8 cellular contexts compared by ENCODE assay signal in the genomic region with DNA sequence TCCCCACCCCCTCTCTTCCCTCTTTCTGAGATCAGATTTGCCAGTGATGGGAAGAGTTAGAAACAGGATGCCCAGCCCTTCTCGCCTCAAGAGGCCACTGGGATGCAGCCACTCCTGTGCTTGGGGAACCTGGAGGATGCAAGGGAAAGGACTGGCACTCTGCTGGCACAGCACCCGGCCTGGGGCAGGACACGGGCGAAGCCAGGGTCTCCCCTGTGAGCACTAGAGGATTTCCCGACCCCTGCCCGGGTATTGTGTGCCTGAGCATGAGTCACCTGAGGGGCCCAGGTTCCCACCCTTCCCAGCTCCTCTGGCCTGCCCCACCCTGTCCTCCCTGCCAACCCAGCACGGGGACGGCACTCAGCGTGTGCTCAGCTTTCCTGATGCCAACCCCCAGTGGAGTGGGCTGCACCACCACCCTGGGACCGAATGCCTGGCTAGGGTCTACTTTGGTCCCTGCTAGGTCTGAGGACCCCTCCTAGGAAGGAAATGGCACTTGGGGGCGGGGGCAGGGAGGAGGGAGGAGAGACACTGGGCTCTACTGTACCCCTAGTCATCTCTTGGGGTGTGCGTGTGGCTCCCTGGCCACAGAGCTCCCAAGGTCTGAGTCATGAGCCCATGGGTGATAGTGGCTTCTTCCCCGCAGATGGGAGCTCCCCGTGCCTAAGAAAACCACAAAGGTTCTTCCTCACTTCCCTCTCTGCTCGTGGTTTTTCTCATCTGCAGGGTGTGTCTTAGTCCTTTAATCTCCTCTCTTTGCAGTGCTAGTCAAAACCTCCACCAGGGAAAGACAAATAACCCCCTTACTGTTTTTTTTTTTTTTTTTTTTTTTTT. TPM values are rescaled to one million over a fixed set of nuclear protein-coding genes. Genes with fewer than 3 reads are reported as not detected.
A peak's percentile ranks its signal among the peaks of the same experiment; 100 is the strongest.
DNase-seq lines count a peak whose midpoint lies in the region; ATAC-seq and TF ChIP-seq lines count a peak whose summit lies in the region.

No MANE protein-coding gene starts in this region.

- no peaks in the 10 kb centered on the region for H3K9me3 ChIP-seq in SK-N-MC (ENCODE audit: low read depth, low read length)
- no peaks in the 10 kb centered on the region for H3K9me3 ChIP-seq in left ventricle myocardium inferior (replicated peaks)

- H3K27me3 ChIP-seq in left ventricle myocardium inferior (ENCODE audit: low read depth) = no peaks in the 10 kb centered on the region

- H3K27ac ChIP-seq in SK-N-MC = peak overlapping the region; percentile 80
- peak overlapping the region; percentile 97 for H3K27ac ChIP-seq in left ventricle myocardium inferior (replicated peaks)

- H3K4me3 Mint-ChIP-seq in activated naive CD4-positive, alpha-beta T cell treated with anti-CD3 and anti-CD28 coated beads for 36 hours = peak overlapping the region; percentile 39

- H3K4me1 ChIP-seq in left ventricle myocardium inferior = peaks cover 98% of the 10 kb centered on the region

- intact Hi-C loops in activated naive CD4-positive, alpha-beta T cell treated with anti-CD3 and anti-CD28 coated beads for 36 hours (cut with micrococcal nuclease) = loop anchor here (1.0 to 2.0 kb wide), 6 partner anchors 13 to 96 kb away; a partner anchor contains a TSS
- intact Hi-C loops in left ventricle myocardium inferior (cut with micrococcal nuclease) = no loop called here

- DNase-seq in SK-N-MC (ENCODE audit: low read depth, low spot score) (no peak), left ventricle myocardium inferior (peak; percentile 41), NCI-H2227 (lab: John Stamatoyannopoulos, UW; ENCODE audit: unreplicated experiment) (no peak)
- peak; percentile 95 for DNase-seq in activated naive CD4-positive, alpha-beta T cell treated with anti-CD3 and anti-CD28 coated beads for 36 hours
- peak; percentile 90 for DNase-seq in stimulated activated CD4-positive, alpha-beta T cell treated with anti-CD3 and anti-CD28 coated beads, Interleukin-1b, Interleukin-23, amount 100 ng/mL, for 48 hours

- peaks cover 71% of the 10 kb centered on the region for H3K4me1 Mint-ChIP-seq in activated naive CD4-positive, alpha-beta T cell treated with anti-CD3 and anti-CD28 coated beads for 36 hours (ENCODE audit: low read depth)

- peaks cover 13% of the 10 kb centered on the region for H3K36me3 ChIP-seq in SK-N-MC (ENCODE audit: insufficient read depth, low read length)
- peaks cover 15% of the 10 kb centered on the region for H3K36me3 ChIP-seq in left ventricle myocardium inferior

- H3K4me3 ChIP-seq in SK-N-MC = peak overlapping the region; percentile 59
- H3K4me3 ChIP-seq in left ventricle myocardium inferior = peak overlapping the region; percentile 100

- ATAC-seq in HG02970 (IDR thresholded peaks at IDR 0.05; ENCODE audit: low FRiP score, unreplicated experiment) = peak; percentile 37
- ATAC-seq in HG03175 (IDR thresholded peaks at IDR 0.05; ENCODE audit: unreplicated experiment) = no peak

- no peaks in the 10 kb centered on the region for H3K9me3 Mint-ChIP-seq in activated naive CD4-positive, alpha-beta T cell treated with anti-CD3 and anti-CD28 coated beads for 36 hours

- H3K9ac ChIP-seq in SK-N-MC (ENCODE audit: insufficient read length) = peak overlapping the region; percentile 55

- no peaks in the 10 kb centered on the region for H3K36me3 Mint-ChIP-seq in activated naive CD4-positive, alpha-beta T cell treated with anti-CD3 and anti-CD28 coated beads for 36 hours (ENCODE audit: low read depth)

- H3K27ac Mint-ChIP-seq in activated naive CD4-positive, alpha-beta T cell treated with anti-CD3 and anti-CD28 coated beads for 36 hours = peak overlapping the region; percentile 75

- CTCF ChIA-PET in activated naive CD4-positive, alpha-beta T cell treated with anti-CD3 and anti-CD28 coated beads for 36 hours (lab: Charles Lee) = interaction anchor here (1.0 to 14.8 kb wide), 9 partner anchors 13 to 155 kb away, joined by 3 to 737 read pairs (median 3); a partner anchor contains a TSS

- peaks cover 10% of the 10 kb centered on the region for H3K27me3 Mint-ChIP-seq in activated naive CD4-positive, alpha-beta T cell treated with anti-CD3 and anti-CD28 coated beads for 36 hours (ENCODE audit: low read depth)

- no peak for TF ChIP-seq CTCF in left ventricle myocardium inferior (IDR thresholded peaks at IDR 0.05; ENCODE audit: borderline replicate concordance)

- TF ChIP-seq POLR2A in GM10847 (IDR thresholded peaks at IDR 0.05; ENCODE audit: extremely low read depth, insufficient read length) = peak; percentile 30

RNA-seq across cellular contexts. Expression of a gene that starts 12.4 kb away (rescaled TPM):
- total RNA-seq in activated naive CD4-positive, alpha-beta T cell treated with anti-CD3 and anti-CD28 coated beads for 36 hours = 10 to 100 TPM; 62.1 to 62.6 TPM
- 236 TPM for total RNA-seq in left ventricle myocardium inferior

RNA-seq across cellular contexts. Expression of a gene that starts 26.5 kb away (rescaled TPM):
- total RNA-seq in activated naive CD4-positive, alpha-beta T cell treated with anti-CD3 and anti-CD28 coated beads for 36 hours = 10 to 100 TPM; 17.4 to 17.5 TPM
- total RNA-seq in left ventricle myocardium inferior = 1.0 TPM

RNA-seq across cellular contexts. Expression of a gene that starts 44.7 kb away (rescaled TPM):
- under 1 TPM; 0.22 to 0.36 TPM for total RNA-seq in activated naive CD4-positive, alpha-beta T cell treated with anti-CD3 and anti-CD28 coated beads for 36 hours
- total RNA-seq in left ventricle myocardium inferior = 0.16 TPM

Comparison
In these comparisons a context has a peak if more than half of its experiments do, and no peak if none do; other contexts are left out.
1. DNase-seq: peak in activated naive CD4-positive, alpha-beta T cell treated with anti-CD3 and anti-CD28 coated beads for 36 hours (single experiment), left ventricle myocardium inferior (single experiment) and stimulated activated CD4-positive, alpha-beta T cell treated with anti-CD3 and anti-CD28 coated beads, Interleukin-1b, Interleukin-23, amount 100 ng/mL, for 48 hours (single experiment); none in SK-N-MC (single experiment) and NCI-H2227 (single experiment).